In the genomic region with DNA sequence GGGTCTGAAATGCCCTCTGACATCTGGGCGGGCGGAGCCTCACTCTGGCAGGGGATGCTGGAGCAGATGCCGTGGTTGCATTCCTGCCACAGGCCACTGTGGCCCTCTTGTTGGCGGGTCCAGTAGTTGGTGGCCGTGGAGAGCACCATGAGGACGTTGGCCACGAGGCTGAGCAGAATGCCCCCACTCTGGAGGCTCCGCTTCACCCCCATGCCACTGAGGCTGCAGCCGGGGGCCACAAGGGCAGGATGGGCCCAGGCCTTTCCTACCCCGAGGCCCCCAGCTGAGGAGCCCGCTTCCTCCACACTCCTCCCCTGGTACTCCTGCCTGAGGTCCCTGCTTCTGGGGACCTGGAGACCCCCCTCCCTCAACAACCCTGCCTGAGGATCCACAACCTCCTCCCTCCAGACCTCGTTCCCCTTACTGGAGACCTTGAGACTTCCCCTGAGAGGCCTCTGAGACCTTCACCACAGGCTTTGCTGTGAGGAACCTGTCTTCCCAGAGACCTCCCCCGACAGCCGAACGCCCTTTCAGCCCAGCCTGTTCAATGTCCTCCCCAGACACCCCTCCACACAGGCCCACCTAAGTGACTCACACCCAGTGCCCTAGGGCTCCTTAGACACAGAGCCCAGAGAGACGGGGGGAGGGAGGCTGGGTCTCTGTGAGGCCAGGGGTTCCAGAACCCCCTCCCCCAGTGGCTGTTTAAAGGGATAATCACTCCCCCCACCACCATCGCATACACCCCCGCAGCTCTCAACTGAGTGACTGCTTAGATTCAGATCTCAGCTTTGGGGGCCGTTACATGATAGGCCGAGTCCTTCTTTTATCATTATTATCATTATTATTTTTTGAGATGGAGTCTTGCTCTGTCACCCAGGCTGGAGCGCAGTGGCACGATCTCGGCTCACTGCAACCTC, we compare ENCODE assay signal across 8 cellular contexts. TPM values are rescaled to one million over a fixed set of nuclear protein-coding genes. Genes with fewer than 3 reads are reported as not detected.
DNase-seq lines count a peak whose midpoint lies in the region; ATAC-seq and TF ChIP-seq lines count a peak whose summit lies in the region.

A gene with protein sequence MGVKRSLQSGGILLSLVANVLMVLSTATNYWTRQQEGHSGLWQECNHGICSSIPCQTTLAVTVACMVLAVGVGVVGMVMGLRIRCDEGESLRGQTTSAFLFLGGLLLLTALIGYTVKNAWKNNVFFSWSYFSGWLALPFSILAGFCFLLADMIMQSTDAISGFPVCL (minus strand): TSS at position 638 of the 917 bp plus-strand sequence. CDS start 426 bp downstream, at position 212.

- H3K27me3 Mint-ChIP-seq in CD4-positive, alpha-beta memory T cell = no peaks in the 10 kb centered on the region
- H3K27me3 Mint-ChIP-seq in MCF 10A (ENCODE audit: insufficient read depth, unreplicated experiment) = no peaks in the 10 kb centered on the region
- H3K27me3 Mint-ChIP-seq in memory B cell = no peaks in the 10 kb centered on the region

- POLR2A ChIA-PET in CD4-positive, alpha-beta memory T cell (lab: Charles Lee; ENCODE audit: partially characterized antibody) = interaction anchor here (0.7 to 2.3 kb wide), 7 partner anchors 9 to 72 kb away, joined by 4 to 15 read pairs (median 6); partner anchors contain the start of gene VSIG10L
- POLR2A ChIA-PET in MCF 10A (lab: Yijun Ruan, JAX) = interaction anchor here (0.6 to 1.8 kb wide), 9 partner anchors 10 to 1655 kb away, joined by 3 to 20 read pairs (median 5); partner anchors contain the start of gene ZNF175

- H3K27ac ChIP-seq in CD4-positive, alpha-beta memory T cell (ENCODE audit: low read depth, low read length) = peak within 1 kb of the TSS; percentile 77
- peak within 1 kb of the TSS; percentile 19 for H3K27ac ChIP-seq in urinary bladder (ENCODE audit: low read depth)

- TF ChIP-seq CTCF in MCF 10A (IDR thresholded peaks at IDR 0.05; ENCODE audit: unreplicated experiment) = no peak
- no peak for TF ChIP-seq CTCF in GM20000 (IDR thresholded peaks at IDR 0.05; ENCODE audit: extremely low read depth, missing control alignments)

- 57% methylated on average over 23 of the region's 23 CpGs for WGBS in urinary bladder

- H3K4me1 Mint-ChIP-seq in CD4-positive, alpha-beta memory T cell = peaks cover 48 to 88% (median 64%) of the 10 kb centered on the region in 4 donors
- H3K4me1 Mint-ChIP-seq in MCF 10A (ENCODE audit: insufficient read depth, unreplicated experiment) = peaks cover 17% of the 10 kb centered on the region
- peaks cover 34% of the 10 kb centered on the region for H3K4me1 Mint-ChIP-seq in memory B cell

- intact Hi-C loops in CD4-positive, alpha-beta memory T cell (cut with micrococcal nuclease) = loop anchor here (5.0 kb wide), 1 partner anchor 334 kb away; no protein-coding TSS in a partner anchor
- intact Hi-C loops in MCF 10A (cut with micrococcal nuclease) = no loop called here

- CTCF ChIA-PET in CD4-positive, alpha-beta memory T cell (lab: Charles Lee; ENCODE audit: partially characterized antibody) = interaction anchor here (1.1 to 1.6 kb wide), 2 partner anchors 27 to 30 kb away, joined by 3 to 7 read pairs; no protein-coding TSS in a partner anchor
- CTCF ChIA-PET in MCF 10A (lab: Yijun Ruan, JAX) = interaction anchor here (0.6 to 1.1 kb wide), 4 partner anchors 30 to 289 kb away, joined by 3 read pairs; no protein-coding TSS in a partner anchor

- no peaks in the 10 kb centered on the region for H3K27me3 ChIP-seq in CD4-positive, alpha-beta memory T cell (ENCODE audit: insufficient read depth, low read length)

- no peaks in the 10 kb centered on the region for H3K9me3 Mint-ChIP-seq in CD4-positive, alpha-beta memory T cell
- H3K9me3 Mint-ChIP-seq in MCF 10A (ENCODE audit: unreplicated experiment) (no peaks in the 10 kb centered on the region), memory B cell (no peaks in the 10 kb centered on the region)

- DNase-seq in CD4-positive, alpha-beta memory T cell = peak in 2 of 5 donors; percentile 11 to 53
- DNase-seq in NOMO-1 treated with dmso at 0.1 percent for 144 hours (lab: John Stamatoyannopoulos, UW; ENCODE audit: unreplicated experiment) = peak; percentile 40
- DNase-seq in MCF 10A (ENCODE audit: unreplicated experiment) = no peak
- no peak for DNase-seq in memory B cell (ENCODE audit: low spot score in 2 of 2)
- no peak for DNase-seq in activated effector memory CD4-positive, alpha-beta T cell treated with Interleukin-2 at 50 U/mL for 16 hours
- DNase-seq in GM20000 (ENCODE audit: low spot score) = no peak
- no peak for DNase-seq in DMS53 treated with DMSO at 0.1 percent for 48 hours (lab: John Stamatoyannopoulos, UW; ENCODE audit: unreplicated experiment)

- H3K36me3 Mint-ChIP-seq in CD4-positive, alpha-beta memory T cell = peaks cover 0 to 14% of the 10 kb centered on the region in 2 donors
- peaks cover 6% of the 10 kb centered on the region for H3K36me3 Mint-ChIP-seq in MCF 10A (ENCODE audit: insufficient read depth, unreplicated experiment)
- H3K36me3 Mint-ChIP-seq in memory B cell = no peaks in the 10 kb centered on the region

- peaks cover 71% of the 10 kb centered on the region for H3K4me1 ChIP-seq in CD4-positive, alpha-beta memory T cell (ENCODE audit: insufficient read depth, low read length)
- peaks cover 2% of the 10 kb centered on the region for H3K4me1 ChIP-seq in urinary bladder (ENCODE audit: insufficient read depth)

- no peak for ATAC-seq in memory B cell (ENCODE audit: low read depth)

- no peaks in the 10 kb centered on the region for H3K9me3 ChIP-seq in CD4-positive, alpha-beta memory T cell (ENCODE audit: control insufficient read depth in 1 of 2, low read length in 2 of 2)

- peak within 1 kb of the TSS; percentile 87 to 98 (median 96) for H3K27ac Mint-ChIP-seq in CD4-positive, alpha-beta memory T cell
- H3K27ac Mint-ChIP-seq in MCF 10A (ENCODE audit: low read depth, unreplicated experiment) (peak within 1 kb of the TSS; percentile 90), memory B cell (peak within 1 kb of the TSS; percentile 96)

- BruUV-seq in MCF 10A (replicated peaks; lab: Mats Ljungman, UMichigan) = no TSS peak

- H3K4me3 ChIP-seq in CD4-positive, alpha-beta memory T cell (ENCODE audit: low read length in 2 of 2) = peak within 1 kb of the TSS; percentile 83 to 85
- H3K4me3 ChIP-seq in urinary bladder (ENCODE audit: low read depth, low read length) = peak within 1 kb of the TSS; percentile 45

- peak within 1 kb of the TSS; percentile 92 to 100 (median 98) for H3K4me3 Mint-ChIP-seq in CD4-positive, alpha-beta memory T cell
- H3K4me3 Mint-ChIP-seq in MCF 10A (ENCODE audit: unreplicated experiment) (peak within 1 kb of the TSS; percentile 96), memory B cell (peak within 1 kb of the TSS; percentile 99)

- H3K36me3 ChIP-seq in CD4-positive, alpha-beta memory T cell (ENCODE audit: insufficient read depth, low read length) = no peaks in the 10 kb centered on the region
- H3K36me3 ChIP-seq in urinary bladder (ENCODE audit: insufficient read depth) = no peaks in the 10 kb centered on the region

RNA-seq across cellular contexts. Expression of the gene that starts here (rescaled TPM):
- total RNA-seq in CD4-positive, alpha-beta memory T cell = 1 to 10 TPM; 1.5 to 2.0 TPM
- polyA plus RNA-seq in CD4-positive, alpha-beta memory T cell = not detected
- 0.79 TPM in 1 of 2 replicates, not detected in the other for total RNA-seq in MCF 10A (2022)
- not detected for total RNA-seq in urinary bladder
- polyA plus RNA-seq in urinary bladder = 0.85 TPM
